8 cellular contexts compared by ENCODE assay signal in the genomic region with DNA sequence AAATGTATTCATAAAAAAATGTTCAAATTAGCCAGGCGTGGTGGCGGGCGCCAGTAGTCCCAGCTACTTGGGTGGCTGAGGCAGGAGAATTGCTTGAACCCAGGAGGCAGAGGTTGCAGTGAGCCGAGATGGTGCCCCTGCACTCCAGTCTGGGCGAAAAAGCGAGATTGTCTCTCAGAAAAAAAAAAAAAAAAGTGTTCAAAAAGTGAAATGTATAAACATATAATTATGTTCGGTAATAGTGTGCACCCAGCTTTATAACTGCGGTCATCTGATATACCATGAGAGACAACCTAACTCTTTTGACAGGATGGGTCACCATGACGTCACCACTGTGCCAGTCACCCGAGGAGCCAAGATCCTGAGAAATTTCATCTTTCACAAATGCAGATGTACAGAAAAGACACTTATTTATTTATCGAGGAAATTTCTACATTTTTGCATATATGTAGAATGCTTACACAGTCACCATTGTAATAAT. TPM values are rescaled to one million over a fixed set of nuclear protein-coding genes. Genes with fewer than 3 reads are reported as not detected.
DNase-seq lines count a peak whose midpoint lies in the region; ATAC-seq and TF ChIP-seq lines count a peak whose summit lies in the region.

No MANE protein-coding gene starts in this region.

- H3K4me3 ChIP-seq in heart left ventricle (peak overlapping the region; percentile 70 to 97 (median 94)), epithelial cell of esophagus (ENCODE audit: low read length) (peak overlapping the region; percentile 44), neuron (ENCODE audit: low read length) (peak overlapping the region; percentile 58)

- CTCF ChIA-PET in RWPE1 (lab: Yijun Ruan, JAX): interaction anchor here (0.5 to 1.3 kb wide), 4 partner anchors 16 to 217 kb away, joined by 3 to 4 read pairs (median 3); no protein-coding TSS in a partner anchor

- TF ChIP-seq CTCF in heart left ventricle (IDR thresholded peaks at IDR 0.05): no peak
- no peak; the same call in 1 of the 2 replicates for TF ChIP-seq CTCF in RWPE1 (conservative IDR thresholded peaks at IDR 0.05; ENCODE audit: low read depth)
- TF ChIP-seq CTCF in epithelial cell of esophagus (IDR thresholded peaks at IDR 0.05; ENCODE audit: insufficient read depth, low read depth, low read length, missing control alignments): no peak

- H2AFZ ChIP-seq in neuron (ENCODE audit: low read depth, low read length): peak overlapping the region; percentile 88

- intact Hi-C loops in heart left ventricle (cut with DNase I) (loop anchor here in 7 of 10 donors (2.0 to 10.0 kb wide), 10 partner anchors 47 to 345 kb away; a partner anchor contains a TSS), Right ventricle myocardium superior (cut with DNase I) (loop anchor here (10.0 kb wide), 1 partner anchor 305 kb away; no protein-coding TSS in a partner anchor)

- no peak for TF ChIP-seq POLR2A in heart left ventricle (IDR thresholded peaks at IDR 0.05)

- H3K27ac ChIP-seq in heart left ventricle: peak overlapping the region in 2 of 12 donors; percentile 56 to 91
- H3K27ac ChIP-seq in RWPE1: peak overlapping the region; percentile 76

- no peak for ATAC-seq in heart left ventricle
- no peak for ATAC-seq in Right ventricle myocardium superior (ENCODE audit: poor library complexity)
- no peak for ATAC-seq in HG03469 (IDR thresholded peaks at IDR 0.05; ENCODE audit: unreplicated experiment)
- no peak for ATAC-seq in HG02970 (IDR thresholded peaks at IDR 0.05; ENCODE audit: low FRiP score, unreplicated experiment)

- DNase-seq in heart left ventricle: no peak
- DNase-seq in Right ventricle myocardium superior: no peak
- no peak for DNase-seq in RWPE1 (ENCODE audit: low spot score)
- DNase-seq in epithelial cell of esophagus (ENCODE audit: low read depth): peak; percentile 51
- DNase-seq in stimulated activated naive CD4-positive, alpha-beta T cell (lab: John Stamatoyannopoulos, UW): no peak

- POLR2A ChIA-PET in RWPE1 (lab: Yijun Ruan, JAX; ENCODE audit: low non-redundant PET): no interaction called here

- WGBS in heart left ventricle, 4 donors: 23 to 29% (median 27%) methylated on average over 11 of the region's 11 CpGs

- H3K9me3 ChIP-seq in heart left ventricle (no peaks in the 10 kb centered on the region), neuron (ENCODE audit: low read length) (no peaks in the 10 kb centered on the region)

- peaks cover 16 to 44% (median 33%) of the 10 kb centered on the region in 12 donors for H3K4me1 ChIP-seq in heart left ventricle
- peaks cover 12% of the 10 kb centered on the region for H3K4me1 ChIP-seq in neuron (ENCODE audit: insufficient read depth, low read length)

- no peaks in the 10 kb centered on the region for H3K27me3 ChIP-seq in heart left ventricle
- peaks cover 9% of the 10 kb centered on the region for H3K27me3 ChIP-seq in neuron (ENCODE audit: insufficient read depth, low read length)

- no peaks in the 10 kb centered on the region for H3K36me3 ChIP-seq in heart left ventricle
- peaks cover 3% of the 10 kb centered on the region for H3K36me3 ChIP-seq in neuron (ENCODE audit: insufficient read depth, low read length)

RNA-seq across cellular contexts. Expression of a gene that starts 0.6 kb away (rescaled TPM):
- total RNA-seq in heart left ventricle (10 to 100 TPM; 12.4 to 25.9 (median 18.0) TPM), Right ventricle myocardium superior (20.1 TPM)
- polyA plus RNA-seq in heart left ventricle: 10 to 100 TPM; 13.3 to 31.7 TPM

RNA-seq across cellular contexts. Expression of a gene that starts 19.6 kb away (rescaled TPM):
- total RNA-seq in heart left ventricle: 10 to 100 TPM in 8 of 9 donors, 1 to 10 TPM in 1; 8.4 to 29.3 (median 11.4) TPM
- polyA plus RNA-seq in heart left ventricle: 1 to 10 TPM; 7.4 to 7.5 TPM
- total RNA-seq in Right ventricle myocardium superior: 8.7 TPM

RNA-seq across cellular contexts. Expression of a gene that starts 47.2 kb away (rescaled TPM):
- 10 to 100 TPM; 13.4 to 32.2 (median 20.1) TPM for total RNA-seq in heart left ventricle
- 10 to 100 TPM; 13.1 to 14.6 TPM for polyA plus RNA-seq in heart left ventricle
- 21.6 TPM for total RNA-seq in Right ventricle myocardium superior

Comparison
In these comparisons a context has a peak if more than half of its experiments do, and no peak if none do; other contexts are left out.
1. H3K4me3 ChIP-seq: peak in every context shown above with its lines; median percentile 94 in heart left ventricle; 58 in neuron; 44 in epithelial cell of esophagus.